Comparison of ENCODE assay signal across 17 cellular contexts in the genomic region with DNA sequence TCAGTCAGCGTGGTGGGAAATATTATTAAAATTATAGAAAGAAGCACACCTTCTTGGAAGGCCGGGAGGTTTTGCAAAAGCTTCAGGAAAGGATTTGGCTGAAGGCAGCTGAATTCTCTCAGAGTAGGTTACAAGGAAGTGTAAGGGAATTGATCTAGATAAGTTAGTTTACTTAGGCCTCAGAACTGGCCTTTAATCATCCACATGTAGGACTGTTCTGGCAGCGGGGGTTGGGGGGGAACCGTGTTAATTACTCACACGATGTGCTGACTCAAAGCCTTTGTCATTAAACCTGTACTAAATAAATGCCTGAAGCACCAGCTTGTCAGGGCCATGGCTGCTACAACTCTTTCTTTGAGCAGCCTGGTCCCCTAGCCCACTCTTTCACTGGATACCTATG. TPM values are rescaled to one million over a fixed set of nuclear protein-coding genes. Genes with fewer than 3 reads are reported as not detected.
DNase-seq lines count a peak whose midpoint lies in the region; ATAC-seq, FAIRE-seq and TF ChIP-seq lines count a peak whose summit lies in the region.
"Had no signal": no experiment of that assay in that cellular context is flagged by ENCODE, and none has a peak within 500 bp of the region (broad histone marks: within the 10 kb centered on the region; RNA-seq: fewer than 3 reads in every experiment).

No MANE protein-coding gene starts in this region.

- FAIRE-seq in endothelial cell of umbilical vein (lab: Jason Lieb, UNC), result no peak
- FAIRE-seq: A549, H54 had no signal

- no peak overlapping the region for H3K4me2 ChIP-seq in endothelial cell of umbilical vein (ENCODE audit: insufficient read depth, low read length)
- H3K4me2 ChIP-seq: A549 had no signal

- no peak for TF ChIP-seq CTCF in endothelial cell of umbilical vein (IDR thresholded peaks at IDR 0.05; ENCODE audit: extremely low read depth in 1 of 2, insufficient read depth in 1 of 2, low read depth in 1 of 2, low read length in 2 of 2)

- dilution Hi-C loops in endothelial cell of umbilical vein (cut with MboI; ENCODE audit: extremely low pct_ligation_motif_present, low sequenced_read_pairs), result no loop called here

- H2AFZ ChIP-seq in endothelial cell of umbilical vein (ENCODE audit: low read depth, low read length), result no peak overlapping the region

- no peak overlapping the region for H3K9ac ChIP-seq in endothelial cell of umbilical vein (replicated peaks; ENCODE audit: extremely low read depth, insufficient read depth, low read length)

- H3K4me3 ChIP-seq in endothelial cell of umbilical vein (replicated peaks in 1 of 3; ENCODE audit: insufficient read depth in 1 of 3, low read depth in 1 of 3, low read length in 3 of 3), result no peak overlapping the region
- H3K4me3 ChIP-seq: A549 had no signal

- peaks cover 8% of the 10 kb centered on the region for H3K4me1 ChIP-seq in endothelial cell of umbilical vein (ENCODE audit: control insufficient read depth, extremely low read depth, insufficient read depth, low read length)
- H3K4me1 ChIP-seq: A549, BE2C, Caco-2 had no signal

- no peak overlapping the region for H3K27ac ChIP-seq in endothelial cell of umbilical vein (ENCODE audit: insufficient read depth, low read depth, low read length)
- H3K27ac ChIP-seq: A549 had no signal

- DNase-seq in HT-29 (ENCODE audit: low spot score), result peak; percentile 50
- peak; percentile 40 for DNase-seq in RKO (ENCODE audit: low spot score)
- peak; percentile 22 for DNase-seq in endothelial cell of umbilical vein (ENCODE audit: low read depth, low spot score)
- no peak for DNase-seq in NCI-H2081 (lab: John Stamatoyannopoulos, UW)
- no peak for DNase-seq in T-helper 1 cell
- DNase-seq in activated CD4-positive, alpha-beta T cell treated with anti-CD3 and anti-CD28 coated beads, Interleukin-2, amount 50 U/mL, for 1 hour, result no peak
- DNase-seq: BE2C; Caco-2; CD8-positive, alpha-beta T cell; DMS53; GF-D8 had no signal

- H3K9me1 ChIP-seq in endothelial cell of umbilical vein (replicated peaks; ENCODE audit: control insufficient read depth, extremely low read depth, insufficient read depth, low read length), result no peaks in the 10 kb centered on the region

- TF ChIP-seq POLR2A in endothelial cell of umbilical vein (IDR thresholded peaks at IDR 0.05; ENCODE audit: low read depth, low read length), result no peak

- no peaks in the 10 kb centered on the region for H3K9me3 ChIP-seq in endothelial cell of umbilical vein (replicated peaks; ENCODE audit: control insufficient read depth, insufficient read depth, low read length)
- H3K9me3 ChIP-seq: A549, BE2C, Caco-2 had no signal

- POLR2A ChIA-PET in endothelial cell of umbilical vein (lab: Charles Lee), result no interaction called here

- H3K79me2 ChIP-seq in endothelial cell of umbilical vein (ENCODE audit: control insufficient read depth, insufficient read depth, low read length), result no peaks in the 10 kb centered on the region

- intact Hi-C loops in endothelial cell of umbilical vein (cut with micrococcal nuclease), result no loop called here

- no peak for ATAC-seq in GM21737 (IDR thresholded peaks at IDR 0.05; ENCODE audit: unreplicated experiment)
- ATAC-seq: A549; CD8-positive, alpha-beta T cell; HCT116 had no signal

- CTCF ChIA-PET in endothelial cell of umbilical vein (lab: Charles Lee), result interaction anchor here (0.6 kb wide), 1 partner anchor 204 kb away, joined by 3 read pairs; no protein-coding TSS in a partner anchor

- H4K20me1 ChIP-seq in endothelial cell of umbilical vein (replicated peaks; ENCODE audit: control insufficient read depth, extremely low read depth, insufficient read depth, low read length), result no peaks in the 10 kb centered on the region

- H3K27me3 ChIP-seq in endothelial cell of umbilical vein (ENCODE audit: control insufficient read depth in 2 of 2, insufficient read depth in 2 of 2, low read length in 2 of 2), result no peaks in the 10 kb centered on the region
- H3K27me3 ChIP-seq: BE2C had no signal

- BruUV-seq in endothelial cell of umbilical vein (replicated peaks; lab: Mats Ljungman, UMichigan), result no TSS peak

- no peaks in the 10 kb centered on the region for H3K36me3 ChIP-seq in endothelial cell of umbilical vein (ENCODE audit: control insufficient read depth in 2 of 2, extremely low read depth in 1 of 2, insufficient read depth in 2 of 2, low read length in 2 of 2)
- H3K36me3 ChIP-seq: BE2C had no signal

TF ChIP-seq in endothelial cell of umbilical vein, 7 proteins besides CTCF, POLR2A, EP300 and RAD21:
- no peak for TF ChIP-seq EZH2 (IDR thresholded peaks at IDR 0.05; ENCODE audit: borderline replicate concordance, low read depth, low read length, severe bottlenecking)
- peak; percentile 37 for TF ChIP-seq FOS (IDR thresholded peaks at IDR 0.05; ENCODE audit: borderline replicate concordance, insufficient read depth, low read length)
- TF ChIP-seq GATA2 (IDR thresholded peaks at IDR 0.05; ENCODE audit: insufficient read depth, insufficient read length, low read depth, low read length), result peak; percentile 72

RNA-seq across cellular contexts. Expression of a gene that starts 12.8 kb away (rescaled TPM):
- total RNA-seq in HT-29 (2014; rRNA removed; shearing (Covaris generic)), result not detected in 2 replicates
- not detected in 2 replicates for total RNA-seq in endothelial cell of umbilical vein
- 0.01 TPM in 1 of 2 replicates, not detected in the other for polyA plus RNA-seq in endothelial cell of umbilical vein
- polyA plus RNA-seq in endothelial cell of umbilical vein (2011; cell fraction: cytosol; rRNA removed), result not detected in 2 replicates
- not detected in 2 replicates for polyA plus RNA-seq in endothelial cell of umbilical vein (2011; cell fraction: nucleus; rRNA removed)
- 0.17 and 0.26 TPM in 2 replicates for polyA plus RNA-seq in endothelial cell of umbilical vein (2012)
- not detected in 2 replicates for polyA minus RNA-seq in endothelial cell of umbilical vein
- polyA minus RNA-seq in endothelial cell of umbilical vein (2011; cell fraction: cytosol; rRNA and poly(A)+ RNA removed), result not detected
- polyA minus RNA-seq in endothelial cell of umbilical vein (2011; cell fraction: nucleus; rRNA and poly(A)+ RNA removed), result 0.34 TPM in 1 of 2 replicates, not detected in the other
- total RNA-seq: Caco-2; CD8-positive, alpha-beta T cell had no signal
- polyA plus RNA-seq: A549, AG04450, CD14-positive monocyte had no signal

RNA-seq across cellular contexts. Expression of a gene that starts 52.2 kb away (rescaled TPM):
- 10.5 TPM in 2 replicates for total RNA-seq in HT-29 (2014; rRNA removed; shearing (Covaris generic))
- total RNA-seq in endothelial cell of umbilical vein, result 28.8 and 29.7 TPM in 2 replicates
- polyA plus RNA-seq in endothelial cell of umbilical vein, result 6.5 and 9.2 TPM in 2 replicates
- polyA plus RNA-seq in endothelial cell of umbilical vein (2011; cell fraction: cytosol; rRNA removed), result 8.5 and 10.0 TPM in 2 replicates
- 13.3 and 16.7 TPM in 2 replicates for polyA plus RNA-seq in endothelial cell of umbilical vein (2011; cell fraction: nucleus; rRNA removed)
- polyA plus RNA-seq in endothelial cell of umbilical vein (2012), result 14.4 and 21.7 TPM in 2 replicates
- 43.5 and 51.1 TPM in 2 replicates for polyA minus RNA-seq in endothelial cell of umbilical vein
- 29.7 TPM for polyA minus RNA-seq in endothelial cell of umbilical vein (2011; cell fraction: cytosol; rRNA and poly(A)+ RNA removed)
- 23.6 and 32.5 TPM in 2 replicates for polyA minus RNA-seq in endothelial cell of umbilical vein (2011; cell fraction: nucleus; rRNA and poly(A)+ RNA removed)

Comparison
In these comparisons a context has a peak if more than half of its experiments do, and no peak if none do; other contexts are left out.
1. DNase-seq: peak in HT-29 (single experiment), RKO (single experiment) and endothelial cell of umbilical vein (single experiment); none in NCI-H2081 (0 of 2), T-helper 1 cell (0 of 5) and activated CD4-positive, alpha-beta T cell treated with anti-CD3 and anti-CD28 coated beads, Interleukin-2, amount 50 U/mL, for 1 hour (single experiment).